In genomic region chr2:83342860-83343329, GRCh38 we compare ENCODE assay signal across 14 cellular contexts.
DNase-seq lines count a peak whose midpoint lies in the region; ATAC-seq and TF ChIP-seq lines count a peak whose summit lies in the region.
"Had no signal": no experiment of that assay in that cellular context is flagged by ENCODE, and none has a peak within 500 bp of the region (broad histone marks: within the 10 kb centered on the region; RNA-seq: fewer than 3 reads in every experiment).

No MANE protein-coding gene starts in this region.

- H3K27ac Mint-ChIP-seq in CD4-positive, CD25-positive, alpha-beta regulatory T cell: no peak overlapping the region
- H3K27ac Mint-ChIP-seq in CD8-positive, alpha-beta T cell: peak overlapping the region; percentile 0
- no peak overlapping the region for H3K27ac Mint-ChIP-seq in MCF 10A (ENCODE audit: low read depth, unreplicated experiment)
- H3K27ac Mint-ChIP-seq: activated CD4-positive, alpha-beta memory T cell treated with anti-CD3 and anti-CD28 coated beads for 36 hours; brain had no signal

- CTCF ChIA-PET in CD8-positive, alpha-beta T cell (lab: Charles Lee): no interaction called here
- CTCF ChIA-PET in MCF 10A (lab: Yijun Ruan, JAX): no interaction called here

- no peak for TF ChIP-seq CTCF in CD8-positive, alpha-beta T cell (IDR thresholded peaks at IDR 0.05)
- TF ChIP-seq CTCF in gastroesophageal sphincter (IDR thresholded peaks at IDR 0.05): no peak
- TF ChIP-seq CTCF in MCF 10A (IDR thresholded peaks at IDR 0.05; ENCODE audit: unreplicated experiment): no peak
- TF ChIP-seq CTCF in GM10266 (IDR thresholded peaks at IDR 0.05; ENCODE audit: control insufficient read depth, insufficient read depth, low read depth, missing control alignments): no peak

- H3K27me3 ChIP-seq in CD4-positive, CD25-positive, alpha-beta regulatory T cell (ENCODE audit: control insufficient read depth, insufficient read depth, low read length): no peaks in the 10 kb centered on the region
- H3K27me3 ChIP-seq in CD8-positive, alpha-beta T cell (ENCODE audit: insufficient read depth, low read length): no peaks in the 10 kb centered on the region
- no peaks in the 10 kb centered on the region for H3K27me3 ChIP-seq in gastroesophageal sphincter
- H3K27me3 ChIP-seq: BLaER1 had no signal

- intact Hi-C loops in CD8-positive, alpha-beta T cell (cut with DNase I, micrococcal nuclease): no loop called here
- intact Hi-C loops in MCF 10A (cut with micrococcal nuclease): no loop called here

- POLR2A ChIA-PET in CD8-positive, alpha-beta T cell (lab: Charles Lee): no interaction called here
- POLR2A ChIA-PET in MCF 10A (lab: Yijun Ruan, JAX): no interaction called here

- DNase-seq in CD4-positive, CD25-positive, alpha-beta regulatory T cell: peak in 2 of 3 donors; percentile 22 to 31
- DNase-seq in CD8-positive, alpha-beta T cell: no peak
- DNase-seq in RPMI7951 (ENCODE audit: low read depth) (peak; percentile 3), MCF 10A (ENCODE audit: unreplicated experiment) (no peak), GM03348 (ENCODE audit: low spot score) (no peak), GM10266 (ENCODE audit: extremely low spot score) (no peak)
- DNase-seq: activated CD4-positive, alpha-beta memory T cell treated with anti-CD3 and anti-CD28 coated beads for 36 hours; activated gamma-delta T cell treated with Interleukin-2 at 50 U/mL for 16 hours; NCI-H2227 treated with DMSO at 0.1 percent for 48 hours; T-helper 9 cell had no signal

- no peak for TF ChIP-seq EP300 in gastroesophageal sphincter (IDR thresholded peaks at IDR 0.05)

- no peaks in the 10 kb centered on the region for H3K27me3 Mint-ChIP-seq in CD4-positive, CD25-positive, alpha-beta regulatory T cell
- no peaks in the 10 kb centered on the region for H3K27me3 Mint-ChIP-seq in CD8-positive, alpha-beta T cell (ENCODE audit: low read depth)
- no peaks in the 10 kb centered on the region for H3K27me3 Mint-ChIP-seq in MCF 10A (ENCODE audit: insufficient read depth, unreplicated experiment)
- H3K27me3 Mint-ChIP-seq: activated CD4-positive, alpha-beta memory T cell treated with anti-CD3 and anti-CD28 coated beads for 36 hours; brain had no signal

- H3K36me3 Mint-ChIP-seq in CD4-positive, CD25-positive, alpha-beta regulatory T cell: no peaks in the 10 kb centered on the region
- H3K36me3 Mint-ChIP-seq in CD8-positive, alpha-beta T cell: no peaks in the 10 kb centered on the region
- H3K36me3 Mint-ChIP-seq in MCF 10A (ENCODE audit: insufficient read depth, unreplicated experiment): no peaks in the 10 kb centered on the region
- H3K36me3 Mint-ChIP-seq: activated CD4-positive, alpha-beta memory T cell treated with anti-CD3 and anti-CD28 coated beads for 36 hours; brain had no signal

- peaks cover 0 to 6% (median 0%) of the 10 kb centered on the region in 4 donors for H3K4me1 Mint-ChIP-seq in CD4-positive, CD25-positive, alpha-beta regulatory T cell
- no peaks in the 10 kb centered on the region for H3K4me1 Mint-ChIP-seq in CD8-positive, alpha-beta T cell (ENCODE audit: low read depth)
- H3K4me1 Mint-ChIP-seq in MCF 10A (ENCODE audit: insufficient read depth, unreplicated experiment): no peaks in the 10 kb centered on the region
- H3K4me1 Mint-ChIP-seq: brain had no signal

- H3K36me3 ChIP-seq in CD4-positive, CD25-positive, alpha-beta regulatory T cell (ENCODE audit: control insufficient read depth, insufficient read depth, low read length): no peaks in the 10 kb centered on the region
- no peaks in the 10 kb centered on the region for H3K36me3 ChIP-seq in CD8-positive, alpha-beta T cell (ENCODE audit: insufficient read depth, low read length)
- no peaks in the 10 kb centered on the region for H3K36me3 ChIP-seq in gastroesophageal sphincter
- H3K36me3 ChIP-seq: BLaER1 had no signal

- H3K4me1 ChIP-seq in CD4-positive, CD25-positive, alpha-beta regulatory T cell (ENCODE audit: control insufficient read depth, insufficient read depth, low read length, poor library complexity, severe bottlenecking): no peaks in the 10 kb centered on the region
- no peaks in the 10 kb centered on the region for H3K4me1 ChIP-seq in CD8-positive, alpha-beta T cell (ENCODE audit: insufficient read depth, low read length)
- no peaks in the 10 kb centered on the region for H3K4me1 ChIP-seq in gastroesophageal sphincter
- H3K4me1 ChIP-seq: BLaER1 had no signal

- no peak overlapping the region for H3K4me3 Mint-ChIP-seq in CD4-positive, CD25-positive, alpha-beta regulatory T cell
- no peak overlapping the region for H3K4me3 Mint-ChIP-seq in CD8-positive, alpha-beta T cell
- no peak overlapping the region for H3K4me3 Mint-ChIP-seq in MCF 10A (ENCODE audit: unreplicated experiment)
- H3K4me3 Mint-ChIP-seq: activated CD4-positive, alpha-beta memory T cell treated with anti-CD3 and anti-CD28 coated beads for 36 hours; brain had no signal

- peak in 1 of 2 donors; percentile 43 for ATAC-seq in CD4-positive, CD25-positive, alpha-beta regulatory T cell (ENCODE audit: low read depth in 2 of 2)
- peak; percentile 38 for ATAC-seq in CD8-positive, alpha-beta T cell
- ATAC-seq in gastroesophageal sphincter: peak; percentile 22
- ATAC-seq: left lobe of liver had no signal

- BruUV-seq in MCF 10A (replicated peaks; lab: Mats Ljungman, UMichigan): no TSS peak

- 49 to 70% methylated on average over 2 of the region's 2 CpGs for WGBS in gastroesophageal sphincter (ENCODE audit: low coverage in 1 of 2), 2 donors

- TF ChIP-seq POLR2A in gastroesophageal sphincter (IDR thresholded peaks at IDR 0.05): no peak

- no peaks in the 10 kb centered on the region for H3K9me3 ChIP-seq in CD4-positive, CD25-positive, alpha-beta regulatory T cell (ENCODE audit: control insufficient read depth in 2 of 2, low read length in 2 of 2)
- no peaks in the 10 kb centered on the region for H3K9me3 ChIP-seq in CD8-positive, alpha-beta T cell (ENCODE audit: low read length)
- no peaks in the 10 kb centered on the region for H3K9me3 ChIP-seq in gastroesophageal sphincter
- H3K9me3 ChIP-seq: BLaER1 had no signal

- H3K4me3 ChIP-seq in CD4-positive, CD25-positive, alpha-beta regulatory T cell (ENCODE audit: low read depth, low read length): no peak overlapping the region
- H3K4me3 ChIP-seq in CD8-positive, alpha-beta T cell (ENCODE audit: low read depth, low read length): no peak overlapping the region
- H3K4me3 ChIP-seq in gastroesophageal sphincter: no peak overlapping the region
- H3K4me3 ChIP-seq: BLaER1 had no signal

- H3K9me3 Mint-ChIP-seq in CD4-positive, CD25-positive, alpha-beta regulatory T cell: peaks cover 0 to 25% (median 10%) of the 10 kb centered on the region in 7 donors
- H3K9me3 Mint-ChIP-seq in CD8-positive, alpha-beta T cell: peaks cover 28% of the 10 kb centered on the region
- no peaks in the 10 kb centered on the region for H3K9me3 Mint-ChIP-seq in MCF 10A (ENCODE audit: unreplicated experiment)

- no peak overlapping the region for H3K27ac ChIP-seq in CD4-positive, CD25-positive, alpha-beta regulatory T cell (ENCODE audit: insufficient read depth, low read length, poor library complexity, severe bottlenecking)
- H3K27ac ChIP-seq in CD8-positive, alpha-beta T cell (ENCODE audit: low read depth, low read length): no peak overlapping the region
- no peak overlapping the region for H3K27ac ChIP-seq in gastroesophageal sphincter
- H3K27ac ChIP-seq: BLaER1 had no signal

Comparison
In these comparisons a context has a peak if more than half of its experiments do, and no peak if none do; other contexts are left out.
1. DNase-seq: peak in CD4-positive, CD25-positive, alpha-beta regulatory T cell (2 of 3) and RPMI7951 (single experiment); none in CD8-positive, alpha-beta T cell (0 of 7), MCF 10A (single experiment), GM03348 (single experiment) and GM10266 (single experiment).